19 cellular contexts compared by ENCODE assay signal in the genomic region with DNA sequence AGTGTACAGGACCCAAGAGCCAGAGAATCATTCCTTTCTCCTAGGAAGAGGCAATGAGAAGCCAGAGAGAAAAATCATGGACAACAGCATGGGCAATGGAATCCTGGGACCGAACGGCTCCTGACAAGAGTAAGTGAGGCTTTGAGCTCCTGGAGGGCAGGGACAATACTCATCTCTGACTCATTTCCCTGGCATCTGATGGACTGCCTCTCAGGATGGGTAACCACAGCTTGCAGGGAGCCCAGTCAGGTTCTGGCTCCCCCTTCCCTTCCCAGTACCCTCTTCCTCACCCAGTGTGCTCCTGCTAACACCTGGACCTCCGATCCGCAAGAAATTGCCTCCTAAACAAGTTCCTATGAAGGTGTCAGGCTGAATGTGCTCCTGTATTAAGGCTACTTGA. TPM values are rescaled to one million over a fixed set of nuclear protein-coding genes. Genes with fewer than 3 reads are reported as not detected.
DNase-seq lines count a peak whose midpoint lies in the region; ATAC-seq and TF ChIP-seq lines count a peak whose summit lies in the region.
"Had no signal": no experiment of that assay in that cellular context is flagged by ENCODE, and none has a peak within 500 bp of the region (broad histone marks: within the 10 kb centered on the region; RNA-seq: fewer than 3 reads in every experiment).

No MANE protein-coding gene starts in this region.

- ATAC-seq in GM21360 (IDR thresholded peaks at IDR 0.05; ENCODE audit: unreplicated experiment) (no peak), HG03175 (IDR thresholded peaks at IDR 0.05; ENCODE audit: unreplicated experiment) (no peak)
- ATAC-seq: activated T-cell treated with anti-CD3 and anti-CD28 coated beads, Interleukin-2, amount 50 U/mL, for 4 hours; GM12878 had no signal

- no peak for TF ChIP-seq CTCF in astrocyte of the cerebellum (IDR thresholded peaks at IDR 0.05; ENCODE audit: low read depth, low read length, missing control alignments)

- no peak overlapping the region for H3K4me3 ChIP-seq in astrocyte of the cerebellum (ENCODE audit: low read depth, low read length)
- H3K4me3 ChIP-seq: GM12878 had no signal

- DNase-seq in AG08396 (ENCODE audit: low spot score): peak; percentile 31
- peak; percentile 48 for DNase-seq in LHCN-M2 (ENCODE audit: low read depth)
- peak; percentile 31 for DNase-seq in astrocyte of the cerebellum (ENCODE audit: low read depth)
- DNase-seq in iris pigment epithelial cell (ENCODE audit: low read depth): peak; percentile 45
- DNase-seq in HT-29 (ENCODE audit: low spot score): no peak
- DNase-seq in NCI-H82 treated with DMSO at 0.1 percent for 48 hours (lab: John Stamatoyannopoulos, UW; ENCODE audit: unreplicated experiment): no peak
- DNase-seq: activated CD4-positive, alpha-beta T cell treated with anti-CD3 and anti-CD28 coated beads for 4 hours; activated T-cell treated with anti-CD3 and anti-CD28 coated beads, Interleukin-2, amount 50 U/mL, for 4 hours; amniotic stem cell; BE2C; DMS79 treated with DMSO at 0.1 percent for 48 hours; foreskin melanocyte; naive B cell; stimulated activated CD4-positive, alpha-beta T cell treated with anti-CD3 and anti-CD28 coated beads, Interleukin-1b, Interleukin-23, amount 100 ng/mL, for 48 hours had no signal

- in situ Hi-C loops in astrocyte of the cerebellum (cut with HindIII; ENCODE audit: low sequenced_read_pairs): no loop called here

RNA-seq across cellular contexts. Expression of a gene that starts 51.2 kb away (rescaled TPM):
- not detected in 2 replicates for total RNA-seq in LHCN-M2 (2014; rRNA removed)
- not detected for polyA plus RNA-seq in LHCN-M2 (2012)
- total RNA-seq in HT-29 (2014; rRNA removed; shearing (Covaris generic)): not detected in 2 replicates
- total RNA-seq: activated T-cell treated with anti-CD3 and anti-CD28 coated beads, Interleukin-2, amount 50 U/mL, for 4 hours; dermis microvascular lymphatic vessel endothelial cell; GM12878; pulmonary artery endothelial cell had no signal

Comparison
In these comparisons a context has a peak if more than half of its experiments do, and no peak if none do; other contexts are left out.
1. DNase-seq: peak in AG08396 (single experiment), LHCN-M2 (single experiment), astrocyte of the cerebellum (single experiment) and iris pigment epithelial cell (single experiment); none in HT-29 (single experiment) and NCI-H82 treated with DMSO at 0.1 percent for 48 hours (single experiment).